Comparison of ENCODE assay signal across 8 cellular contexts in genomic region chr16:4272114-4272954, GRCh38. TPM values are rescaled to one million over a fixed set of nuclear protein-coding genes. Genes with fewer than 3 reads are reported as not detected.
A peak's percentile ranks its signal among the peaks of the same experiment; 100 is the strongest.
DNase-seq lines count a peak whose midpoint lies in the region; ATAC-seq, FAIRE-seq and TF ChIP-seq lines count a peak whose summit lies in the region.

No MANE protein-coding gene starts in this region.

- H3K4me1 Mint-ChIP-seq in stimulated activated naive CD8-positive, alpha-beta T cell treated with anti-CD3 and anti-CD28 coated beads, Interleukin-15, Interleukin-2, amounts not matched to agents 100 ng/mL and 50 ng/mL, for 24 hours (ENCODE audit: low read depth) = peaks cover 23% of the 10 kb centered on the region

- in situ Hi-C loops in HepG2 (cut with HindIII; ENCODE audit: extremely low pct_ligation_motif_present, low pct_unique_long_range_greater_than_20kb) = loop anchor here (10.0 kb wide), 1 partner anchor 52 kb away; no protein-coding TSS in a partner anchor

- H4K20me1 ChIP-seq in HepG2 (ENCODE audit: insufficient read depth, low read length) = no peaks in the 10 kb centered on the region

- peak overlapping the region; percentile 92 for H3K27ac Mint-ChIP-seq in stimulated activated naive CD8-positive, alpha-beta T cell treated with anti-CD3 and anti-CD28 coated beads, Interleukin-15, Interleukin-2, amounts not matched to agents 100 ng/mL and 50 ng/mL, for 24 hours

- peak; percentile 48 for DNase-seq in AG20443 (ENCODE audit: low spot score)
- DNase-seq in GM12864 (ENCODE audit: low read depth) = no peak
- DNase-seq in SK-N-DZ (ENCODE audit: low spot score) = peak; percentile 67
- DNase-seq in dermis blood vessel endothelial cell = peak; percentile 45
- DNase-seq in HepG2 (ENCODE audit: low spot score) = peak; percentile 35

- TF ChIP-seq EP300 in HepG2 (IDR thresholded peaks at IDR 0.05; ENCODE audit: low read depth in 2 of 2, low read length in 2 of 2) (no peak), HepG2 (CRISPR knock-in tag; IDR thresholded peaks at IDR 0.05; ENCODE audit: borderline replicate concordance) (no peak)

- POLR2A ChIA-PET in HepG2 (lab: Yijun Ruan, JAX) = interaction anchor here (0.7 to 5.4 kb wide), 25 partner anchors 11 to 344 kb away, joined by 3 to 50 read pairs (median 5); partner anchors contain the start of genes CORO7, GLIS2, PAM16 and VASN

- no peak for TF ChIP-seq CTCF in GM12864 (IDR thresholded peaks at IDR 0.05; ENCODE audit: low read depth, low read length, missing control alignments)
- TF ChIP-seq CTCF in HepG2 (CRISPR knock-in tag; IDR thresholded peaks at IDR 0.05) = no peak

- BruUV-seq in HepG2 (replicated peaks; lab: Mats Ljungman, UMichigan) = no TSS peak

- no peaks in the 10 kb centered on the region for H3K9me3 ChIP-seq in HepG2 (ENCODE audit: low read length)

- H3K36me3 Mint-ChIP-seq in stimulated activated naive CD8-positive, alpha-beta T cell treated with anti-CD3 and anti-CD28 coated beads, Interleukin-15, Interleukin-2, amounts not matched to agents 100 ng/mL and 50 ng/mL, for 24 hours (ENCODE audit: low read depth) = no peaks in the 10 kb centered on the region

- no peak overlapping the region for H2AFZ ChIP-seq in HepG2 (ENCODE audit: low read length)

- peaks cover 33% of the 10 kb centered on the region for H3K79me2 ChIP-seq in HepG2 (ENCODE audit: insufficient read depth, low read length)

- 1% methylated on average over 18 of the region's 79 CpGs for WGBS in HepG2 (ENCODE audit: low lambda C conversion rate)

- H3K36me3 ChIP-seq in HepG2 (replicated peaks in 1 of 2; ENCODE audit: control insufficient read depth in 1 of 2, insufficient read depth in 2 of 2, low read length in 2 of 2) = no peaks in the 10 kb centered on the region

- H3K4me1 ChIP-seq in HepG2 (ENCODE audit: insufficient read depth, low read length) = peaks cover 34% of the 10 kb centered on the region

- no peak for TF ChIP-seq RAD21 in HepG2 (CRISPR knock-in tag; IDR thresholded peaks at IDR 0.05)

- peak overlapping the region; percentile 88 for H3K4me3 Mint-ChIP-seq in stimulated activated naive CD8-positive, alpha-beta T cell treated with anti-CD3 and anti-CD28 coated beads, Interleukin-15, Interleukin-2, amounts not matched to agents 100 ng/mL and 50 ng/mL, for 24 hours

- intact Hi-C loops in HepG2 (cut with micrococcal nuclease; ENCODE audit: unreplicated experiment) = loop anchor here (5.0 kb wide), 1 partner anchor 35 kb away; no protein-coding TSS in a partner anchor

- H3K4me3 ChIP-seq in GM12864 (ENCODE audit: low read depth, low read length) = peak overlapping the region; percentile 82
- peak overlapping the region; percentile 76 to 88 (median 87) for H3K4me3 ChIP-seq in HepG2 (replicated peaks in 1 of 3; ENCODE audit: insufficient read depth in 1 of 3, low read depth in 2 of 3, low read length in 3 of 3)

- no peak for FAIRE-seq in HepG2 (lab: Jason Lieb, UNC)

- CTCF ChIA-PET in HepG2 (lab: Yijun Ruan, JAX; ENCODE audit: low intra/inter-chr PET ratio, low total read pairs) = interaction anchor here (1.1 kb wide), 1 partner anchor 18 kb away, joined by 3 read pairs; no protein-coding TSS in a partner anchor

- H3K9ac ChIP-seq in HepG2 (ENCODE audit: insufficient read depth, low read depth, low read length) = peak overlapping the region; percentile 85

- H3K27me3 ChIP-seq in HepG2 (ENCODE audit: control insufficient read depth in 1 of 2, insufficient read depth in 2 of 2, low read length in 2 of 2) = no peaks in the 10 kb centered on the region; a peak in 1 of 5 replicates

- TF ChIP-seq POLR2A in HepG2 (IDR thresholded peaks at IDR 0.05; ENCODE audit: insufficient read depth in 1 of 2, low read depth in 2 of 2, low read length in 2 of 2) = 0 out of 4 replicates have a peak, but pooled peaks of 1 of the 2 experiments have one; percentile 20

- H3K27me3 Mint-ChIP-seq in stimulated activated naive CD8-positive, alpha-beta T cell treated with anti-CD3 and anti-CD28 coated beads, Interleukin-15, Interleukin-2, amounts not matched to agents 100 ng/mL and 50 ng/mL, for 24 hours = no peaks in the 10 kb centered on the region

- H3K4me2 ChIP-seq in HepG2 (ENCODE audit: low read depth, low read length) = peak overlapping the region; percentile 94

- H3K27ac ChIP-seq in HepG2 (ENCODE audit: extremely low read length, insufficient read depth, low read length) = peak overlapping the region; percentile 90

- peak; percentile 3 for ATAC-seq in HG03520 (IDR thresholded peaks at IDR 0.05; ENCODE audit: unreplicated experiment)
- peak; percentile 15 for ATAC-seq in HepG2
- no peak for ATAC-seq in GM21825 (IDR thresholded peaks at IDR 0.05; ENCODE audit: unreplicated experiment)

- no peaks in the 10 kb centered on the region for H3K9me3 Mint-ChIP-seq in stimulated activated naive CD8-positive, alpha-beta T cell treated with anti-CD3 and anti-CD28 coated beads, Interleukin-15, Interleukin-2, amounts not matched to agents 100 ng/mL and 50 ng/mL, for 24 hours

RNA-seq across cellular contexts. Expression of gene TFAP4, which starts 0.5 kb away (rescaled TPM):
- polyA plus RNA-seq in SK-N-DZ (2014; cell fraction: cytosol; rRNA removed) = 26.4 and 28.4 TPM in 2 replicates
- 29.5 and 31.0 TPM in 2 replicates for polyA plus RNA-seq in SK-N-DZ (2014; cell fraction: nucleus; rRNA removed)
- total RNA-seq in dermis blood vessel endothelial cell = 4.1 and 7.3 TPM in 2 replicates
- 10.4 and 12.2 TPM in 2 replicates for total RNA-seq in HepG2 (2016; rRNA removed; fragmentation: Illumina TruSeq; extraction: Trizol)
- 22.0 and 26.0 TPM in 2 replicates for total RNA-seq in HepG2 (2016; cell fraction: cytosol; rRNA removed; fragmentation: Illumina TruSeq; extraction: Trizol; ENCODE audit: low read depth)
- 8.6 and 13.4 TPM in 2 replicates for total RNA-seq in HepG2 (2016; cell fraction: insoluble cytoplasmic fraction; rRNA removed; fragmentation: Illumina TruSeq; extraction: Trizol)
- total RNA-seq in HepG2 (2016; cell fraction: membrane; rRNA removed; fragmentation: Illumina TruSeq; extraction: Trizol) = 16.4 and 17.5 TPM in 2 replicates
- total RNA-seq in HepG2 (2016; cell fraction: nucleus; rRNA removed; fragmentation: Illumina TruSeq; extraction: Trizol) = 6.4 and 7.5 TPM in 2 replicates
- polyA plus RNA-seq in HepG2 (2011; rRNA removed) = 13.0 and 15.6 TPM in 2 replicates
- polyA plus RNA-seq in HepG2 (2011; cell fraction: cytosol; rRNA removed) = 4.7 and 8.9 TPM in 2 replicates
- polyA plus RNA-seq in HepG2 (2011; cell fraction: nucleus; rRNA removed) = 12.3 and 16.1 TPM in 2 replicates
- polyA plus RNA-seq in HepG2 (2012) = 9.9 and 12.9 TPM in 2 replicates
- polyA plus RNA-seq in HepG2 (2016; cell fraction: cytosol; fragmentation: Illumina TruSeq; extraction: Trizol; ENCODE audit: low read depth) = 4.9 and 5.3 TPM in 2 replicates
- polyA plus RNA-seq in HepG2 (2016; cell fraction: insoluble cytoplasmic fraction; fragmentation: Illumina TruSeq; extraction: Trizol; ENCODE audit: low read depth) = 13.4 and 17.4 TPM in 2 replicates
- 7.5 and 7.9 TPM in 2 replicates for polyA plus RNA-seq in HepG2 (2016; cell fraction: membrane; fragmentation: Illumina TruSeq; extraction: Trizol; ENCODE audit: low read depth)
- 20.3 and 24.4 TPM in 2 replicates for polyA plus RNA-seq in HepG2 (2016; cell fraction: nucleus; fragmentation: Illumina TruSeq; extraction: Trizol; ENCODE audit: insufficient read depth, low read depth)
- 36.2 and 88.6 TPM in 2 replicates for polyA minus RNA-seq in HepG2 (2011; rRNA and poly(A)+ RNA removed; ENCODE audit: low replicate concordance)
- polyA minus RNA-seq in HepG2 (2011; cell fraction: cytosol; rRNA and poly(A)+ RNA removed) = 18.4 and 24.2 TPM in 2 replicates
- polyA minus RNA-seq in HepG2 (2011; cell fraction: nucleus; rRNA and poly(A)+ RNA removed) = 6.2 and 8.5 TPM in 2 replicates

RNA-seq across cellular contexts. Expression of gene SRL, which starts 30.5 kb away (rescaled TPM):
- polyA plus RNA-seq in SK-N-DZ (2014; cell fraction: cytosol; rRNA removed) = 0.08 and 0.31 TPM in 2 replicates
- polyA plus RNA-seq in SK-N-DZ (2014; cell fraction: nucleus; rRNA removed) = 0.05 TPM in 1 of 2 replicates, not detected in the other
- total RNA-seq in dermis blood vessel endothelial cell = 0.37 and 0.51 TPM in 2 replicates
- not detected in 2 replicates for total RNA-seq in HepG2 (2016; rRNA removed; fragmentation: Illumina TruSeq; extraction: Trizol)
- total RNA-seq in HepG2 (2016; cell fraction: cytosol; rRNA removed; fragmentation: Illumina TruSeq; extraction: Trizol; ENCODE audit: low read depth) = not detected in 2 replicates
- 0.02 TPM in 1 of 2 replicates, not detected in the other for total RNA-seq in HepG2 (2016; cell fraction: insoluble cytoplasmic fraction; rRNA removed; fragmentation: Illumina TruSeq; extraction: Trizol)
- total RNA-seq in HepG2 (2016; cell fraction: membrane; rRNA removed; fragmentation: Illumina TruSeq; extraction: Trizol) = not detected in 2 replicates
- not detected in 2 replicates for total RNA-seq in HepG2 (2016; cell fraction: nucleus; rRNA removed; fragmentation: Illumina TruSeq; extraction: Trizol)
- 0.04 and 0.05 TPM in 2 replicates for polyA plus RNA-seq in HepG2 (2011; rRNA removed)
- 0.04 and 0.05 TPM in 2 replicates for polyA plus RNA-seq in HepG2 (2011; cell fraction: cytosol; rRNA removed)
- 0.03 and 0.05 TPM in 2 replicates for polyA plus RNA-seq in HepG2 (2011; cell fraction: nucleus; rRNA removed)
- 0.05 and 0.16 TPM in 2 replicates for polyA plus RNA-seq in HepG2 (2012)
- polyA plus RNA-seq in HepG2 (2016; cell fraction: cytosol; fragmentation: Illumina TruSeq; extraction: Trizol; ENCODE audit: low read depth) = not detected in 2 replicates
- polyA plus RNA-seq in HepG2 (2016; cell fraction: insoluble cytoplasmic fraction; fragmentation: Illumina TruSeq; extraction: Trizol; ENCODE audit: low read depth) = not detected in 2 replicates
- not detected in 2 replicates for polyA plus RNA-seq in HepG2 (2016; cell fraction: membrane; fragmentation: Illumina TruSeq; extraction: Trizol; ENCODE audit: low read depth)
- not detected in 2 replicates for polyA plus RNA-seq in HepG2 (2016; cell fraction: nucleus; fragmentation: Illumina TruSeq; extraction: Trizol; ENCODE audit: insufficient read depth, low read depth)
- polyA minus RNA-seq in HepG2 (2011; rRNA and poly(A)+ RNA removed; ENCODE audit: low replicate concordance) = 0.08 TPM in 1 of 2 replicates, not detected in the other
- not detected in 2 replicates for polyA minus RNA-seq in HepG2 (2011; cell fraction: cytosol; rRNA and poly(A)+ RNA removed)
- polyA minus RNA-seq in HepG2 (2011; cell fraction: nucleus; rRNA and poly(A)+ RNA removed) = not detected in 2 replicates

RNA-seq across cellular contexts. Expression of gene GLIS2, which starts 43.5 kb away (rescaled TPM):
- polyA plus RNA-seq in SK-N-DZ (2014; cell fraction: cytosol; rRNA removed) = 4.4 and 4.5 TPM in 2 replicates
- 2.7 and 7.0 TPM in 2 replicates for polyA plus RNA-seq in SK-N-DZ (2014; cell fraction: nucleus; rRNA removed)
- total RNA-seq in dermis blood vessel endothelial cell (0.79 and 1.2 TPM in 2 replicates), HepG2 (2016; rRNA removed; fragmentation: Illumina TruSeq; extraction: Trizol) (0.24 and 0.29 TPM in 2 replicates)
- total RNA-seq in HepG2 (2016; cell fraction: cytosol; rRNA removed; fragmentation: Illumina TruSeq; extraction: Trizol; ENCODE audit: low read depth) = 1.0 and 1.1 TPM in 2 replicates
- 0.18 and 0.30 TPM in 2 replicates for total RNA-seq in HepG2 (2016; cell fraction: insoluble cytoplasmic fraction; rRNA removed; fragmentation: Illumina TruSeq; extraction: Trizol)
- 0.59 and 0.65 TPM in 2 replicates for total RNA-seq in HepG2 (2016; cell fraction: membrane; rRNA removed; fragmentation: Illumina TruSeq; extraction: Trizol)
- total RNA-seq in HepG2 (2016; cell fraction: nucleus; rRNA removed; fragmentation: Illumina TruSeq; extraction: Trizol) = 0.34 and 0.63 TPM in 2 replicates
- 0.28 and 0.39 TPM in 2 replicates for polyA plus RNA-seq in HepG2 (2011; rRNA removed)
- 0.17 and 0.18 TPM in 2 replicates for polyA plus RNA-seq in HepG2 (2011; cell fraction: cytosol; rRNA removed)
- polyA plus RNA-seq in HepG2 (2011; cell fraction: nucleus; rRNA removed) = 1.1 and 1.3 TPM in 2 replicates
- 0.91 and 2.0 TPM in 2 replicates for polyA plus RNA-seq in HepG2 (2012)
- polyA plus RNA-seq in HepG2 (2016; cell fraction: cytosol; fragmentation: Illumina TruSeq; extraction: Trizol; ENCODE audit: low read depth) = 0.27 and 0.43 TPM in 2 replicates
- polyA plus RNA-seq in HepG2 (2016; cell fraction: insoluble cytoplasmic fraction; fragmentation: Illumina TruSeq; extraction: Trizol; ENCODE audit: low read depth) = 0.70 and 0.86 TPM in 2 replicates
- polyA plus RNA-seq in HepG2 (2016; cell fraction: membrane; fragmentation: Illumina TruSeq; extraction: Trizol; ENCODE audit: low read depth) = 1.3 and 1.4 TPM in 2 replicates
- polyA plus RNA-seq in HepG2 (2016; cell fraction: nucleus; fragmentation: Illumina TruSeq; extraction: Trizol; ENCODE audit: insufficient read depth, low read depth) = 1.6 and 1.8 TPM in 2 replicates
- 0.44 and 3.2 TPM in 2 replicates for polyA minus RNA-seq in HepG2 (2011; rRNA and poly(A)+ RNA removed; ENCODE audit: low replicate concordance)
- 0.18 and 0.99 TPM in 2 replicates for polyA minus RNA-seq in HepG2 (2011; cell fraction: cytosol; rRNA and poly(A)+ RNA removed)
- polyA minus RNA-seq in HepG2 (2011; cell fraction: nucleus; rRNA and poly(A)+ RNA removed) = 0.25 and 0.52 TPM in 2 replicates
